8 cellular contexts compared by ENCODE assay signal in the genomic region with DNA sequence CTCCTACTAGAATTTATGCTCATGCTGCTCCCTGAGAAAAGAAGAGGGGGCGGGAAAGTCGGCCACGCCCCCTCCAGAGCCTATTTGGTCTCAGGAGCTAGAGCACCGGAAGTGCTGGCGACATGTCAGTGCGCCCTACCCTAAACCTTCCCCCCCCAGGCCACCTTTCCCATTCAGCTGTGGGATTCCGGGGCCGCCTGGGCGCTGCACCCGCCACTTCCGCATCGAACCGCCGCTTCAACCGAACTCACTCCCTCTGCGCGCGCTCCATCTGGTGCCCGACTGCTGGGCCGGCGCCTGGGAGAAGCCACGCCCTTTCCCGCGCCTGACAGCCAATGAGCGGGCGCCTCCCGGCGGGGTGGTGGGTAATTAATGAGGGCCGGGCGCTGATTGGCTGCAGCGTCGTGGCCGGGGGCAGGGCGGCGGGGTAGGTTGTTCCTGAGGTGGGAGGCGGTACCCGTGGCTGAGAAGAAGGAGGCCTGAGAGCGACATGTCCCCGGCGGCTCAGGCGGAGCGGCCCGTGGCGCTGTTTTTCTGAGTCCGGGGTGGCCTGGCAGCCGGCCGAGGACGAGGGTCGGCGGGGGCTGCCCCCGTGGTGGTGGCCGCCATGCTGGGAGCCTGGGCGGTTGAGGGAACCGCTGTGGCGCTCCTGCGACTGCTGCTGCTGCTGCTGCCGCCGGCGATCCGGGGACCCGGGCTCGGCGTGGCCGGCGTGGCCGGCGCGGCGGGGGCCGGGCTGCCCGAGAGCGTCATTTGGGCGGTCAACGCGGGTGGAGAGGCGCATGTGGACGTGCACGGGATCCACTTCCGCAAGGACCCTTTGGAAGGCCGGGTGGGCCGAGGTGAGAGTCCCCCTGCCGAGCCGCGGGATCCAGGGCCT. TPM values are rescaled to one million over a fixed set of nuclear protein-coding genes. Genes with fewer than 3 reads are reported as not detected.
A peak's percentile ranks its signal among the peaks of the same experiment; 100 is the strongest.
DNase-seq lines count a peak whose midpoint lies in the region; ATAC-seq and TF ChIP-seq lines count a peak whose summit lies in the region.

A gene with protein sequence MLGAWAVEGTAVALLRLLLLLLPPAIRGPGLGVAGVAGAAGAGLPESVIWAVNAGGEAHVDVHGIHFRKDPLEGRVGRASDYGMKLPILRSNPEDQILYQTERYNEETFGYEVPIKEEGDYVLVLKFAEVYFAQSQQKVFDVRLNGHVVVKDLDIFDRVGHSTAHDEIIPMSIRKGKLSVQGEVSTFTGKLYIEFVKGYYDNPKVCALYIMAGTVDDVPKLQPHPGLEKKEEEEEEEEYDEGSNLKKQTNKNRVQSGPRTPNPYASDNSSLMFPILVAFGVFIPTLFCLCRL (plus strand): TSS at position 460 of the 880 bp plus-strand sequence. CDS start 148 bp downstream, at position 608.

- H3K36me3 Mint-ChIP-seq in activated naive CD8-positive, alpha-beta T cell: no peaks in the 10 kb centered on the region

- ATAC-seq in HG02623 (IDR thresholded peaks at IDR 0.05; ENCODE audit: unreplicated experiment): peak; percentile 62
- ATAC-seq in thoracic aorta (ENCODE audit: insufficient number of reproducible peaks, low FRiP score, low read depth): peak; percentile 95

- H3K27ac ChIP-seq in osteoblast (ENCODE audit: low read depth, low read length) (peak within 1 kb of the TSS; percentile 97), thoracic aorta (peak within 1 kb of the TSS; percentile 85 to 86)

- H3K4me1 ChIP-seq in osteoblast (ENCODE audit: insufficient read depth, low read length): peaks cover 28% of the 10 kb centered on the region
- H3K4me1 ChIP-seq in thoracic aorta (ENCODE audit: control insufficient read depth in 1 of 2, low read depth in 2 of 2): peaks cover 19 to 27% of the 10 kb centered on the region in 2 donors

- H3K36me3 ChIP-seq in osteoblast (ENCODE audit: insufficient read depth, low read length): no peaks in the 10 kb centered on the region
- no peaks in the 10 kb centered on the region for H3K36me3 ChIP-seq in thoracic aorta

- peak within 1 kb of the TSS; percentile 98 for H3K4me3 ChIP-seq in GM12864 (ENCODE audit: low read depth, low read length)
- H3K4me3 ChIP-seq in osteoblast (ENCODE audit: insufficient read depth, low read length): peak within 1 kb of the TSS; percentile 91
- H3K4me3 ChIP-seq in thoracic aorta: peak within 1 kb of the TSS; percentile 93

- no peaks in the 10 kb centered on the region for H3K9me3 Mint-ChIP-seq in activated naive CD8-positive, alpha-beta T cell (ENCODE audit: low read depth)

- H2AFZ ChIP-seq in osteoblast (ENCODE audit: low read length): peak within 1 kb of the TSS; percentile 96

- H3K79me2 ChIP-seq in osteoblast (ENCODE audit: insufficient read depth, low read length): peaks cover 49% of the 10 kb centered on the region

- H3K4me3 Mint-ChIP-seq in activated naive CD8-positive, alpha-beta T cell: peak within 1 kb of the TSS; percentile 96

- H3K4me1 Mint-ChIP-seq in activated naive CD8-positive, alpha-beta T cell (ENCODE audit: low read depth): peaks cover 37% of the 10 kb centered on the region

- H3K27me3 Mint-ChIP-seq in activated naive CD8-positive, alpha-beta T cell: no peaks in the 10 kb centered on the region

- peak within 1 kb of the TSS; percentile 92 for H3K4me2 ChIP-seq in osteoblast (ENCODE audit: insufficient read depth, low read length)

- DNase-seq in GM12864 (ENCODE audit: low read depth): peak; percentile 96
- peak; percentile 99 for DNase-seq in NCI-H1105 (lab: John Stamatoyannopoulos, UW)
- peak; percentile 85 for DNase-seq in SKM-1 treated with dmso at 0.1 percent for 144 hours (lab: John Stamatoyannopoulos, UW; ENCODE audit: unreplicated experiment)
- peak; percentile 97 for DNase-seq in glomerular visceral epithelial cell (ENCODE audit: extremely low spot score)
- DNase-seq in osteoblast (ENCODE audit: insufficient read length, low spot score, missing footprints): peak; percentile 100
- DNase-seq in thoracic aorta (ENCODE audit: low spot score): peak; percentile 97

- H3K27me3 ChIP-seq in osteoblast (ENCODE audit: insufficient read depth, low read length) (no peaks in the 10 kb centered on the region), thoracic aorta (replicated peaks; ENCODE audit: insufficient read depth) (no peaks in the 10 kb centered on the region)

- H4K20me1 ChIP-seq in osteoblast (ENCODE audit: insufficient read depth, low read length): peaks cover 40% of the 10 kb centered on the region

- H3K9me3 ChIP-seq in osteoblast (ENCODE audit: low read depth, low read length) (no peaks in the 10 kb centered on the region), thoracic aorta (no peaks in the 10 kb centered on the region)

- peak within 1 kb of the TSS; percentile 91 for H3K27ac Mint-ChIP-seq in activated naive CD8-positive, alpha-beta T cell

- TF ChIP-seq CTCF in GM12864 (IDR thresholded peaks at IDR 0.05; ENCODE audit: low read depth, low read length, missing control alignments) (peak; percentile 25), osteoblast (IDR thresholded peaks at IDR 0.05; ENCODE audit: extremely low read depth, low read depth, low read length) (no peak), thoracic aorta (IDR thresholded peaks at IDR 0.05) (no peak)

RNA-seq across cellular contexts. Expression of the gene that starts here (rescaled TPM):
- total RNA-seq in osteoblast (85.2 and 89.8 TPM in 2 replicates), thoracic aorta (10 to 100 TPM; 49.1 to 63.1 TPM)

Comparison
In these comparisons a context has a peak if more than half of its experiments do, and no peak if none do; other contexts are left out.
1. Peak in every context shown above with its lines: DNase-seq, ATAC-seq, H3K4me3 ChIP-seq and H3K27ac ChIP-seq.